ENCODE assay signal across 8 cellular contexts in the genomic region with DNA sequence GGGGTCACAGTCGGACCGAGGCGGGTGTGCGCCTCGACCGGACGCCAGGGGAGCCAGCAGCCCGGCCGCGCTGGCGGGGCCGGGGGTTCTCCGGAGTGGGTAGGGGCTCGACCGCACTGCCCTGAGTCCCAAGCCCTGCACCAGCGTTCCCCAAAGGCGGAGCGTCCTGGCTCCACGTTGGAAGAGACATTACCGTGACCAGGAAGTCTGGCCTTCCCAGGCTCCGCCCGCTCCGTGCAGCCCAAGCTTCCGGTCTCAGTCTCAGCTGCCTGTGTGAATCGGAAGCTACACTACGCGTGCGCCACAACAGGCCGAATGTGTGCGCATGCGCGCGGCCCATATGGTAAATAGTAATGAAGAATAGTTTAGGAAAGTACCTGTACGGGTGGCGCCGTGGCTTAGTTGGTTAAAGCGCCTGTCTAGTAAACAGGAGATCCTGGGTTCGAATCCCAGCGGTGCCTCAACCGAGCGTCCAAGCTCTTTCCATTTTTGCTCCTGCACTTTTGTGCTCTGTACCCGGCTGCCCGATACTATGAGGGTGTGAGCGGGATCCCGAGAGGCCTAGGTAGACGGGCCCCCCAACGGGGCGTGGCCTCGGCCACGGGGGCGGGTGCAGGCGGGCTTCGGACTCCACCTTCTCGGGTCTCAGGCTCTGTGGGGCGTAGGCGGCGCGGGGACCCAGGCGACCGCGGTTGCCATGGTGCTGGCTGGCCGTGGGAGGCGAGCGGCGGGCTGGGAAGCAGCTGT. TPM values are rescaled to one million over a fixed set of nuclear protein-coding genes. Genes with fewer than 3 reads are reported as not detected.
DNase-seq lines count a peak whose midpoint lies in the region; ATAC-seq, FAIRE-seq and TF ChIP-seq lines count a peak whose summit lies in the region.

No MANE protein-coding gene starts in this region.

- H3K27me3 Mint-ChIP-seq in naive thymus-derived CD8-positive, alpha-beta T cell, result peaks cover 0 to 4% (median 0%) of the 10 kb centered on the region in 5 donors

- peaks cover 0 to 4% (median 0%) of the 10 kb centered on the region in 9 donors for H3K9me3 Mint-ChIP-seq in naive thymus-derived CD8-positive, alpha-beta T cell

- H3K27ac ChIP-seq in DOHH2 (ENCODE audit: low read depth, low read length) (peak overlapping the region; percentile 50), KOPT-K1 (ENCODE audit: low read depth, low read length, poor library complexity, severe bottlenecking) (peak overlapping the region; percentile 94)

- no peaks in the 10 kb centered on the region for H3K27me3 ChIP-seq in DOHH2 (ENCODE audit: control insufficient read depth, low read length)

- no peaks in the 10 kb centered on the region for H3K9me2 ChIP-seq in DOHH2 (replicated peaks; ENCODE audit: control insufficient read depth, low read length)

- DNase-seq in RCC 7860 (ENCODE audit: low spot score) (peak; percentile 98), fibroblast of mammary gland (ENCODE audit: low read depth) (peak; percentile 98)
- DNase-seq in activated T-helper 1 cell treated with anti-CD3 and anti-CD28 coated beads, Interleukin-2, amount 50 U/mL, for 16 hours (ENCODE audit: low read depth in 1 of 2, low spot score in 1 of 2), result peak; percentile 92 to 93
- DNase-seq in naive thymus-derived CD8-positive, alpha-beta T cell, result peak; percentile 83 to 99 (median 96)
- DNase-seq in stimulated activated naive CD4-positive, alpha-beta T cell (lab: John Stamatoyannopoulos, UW), result peak; percentile 91 to 99 (median 98)

- H3K4me3 ChIP-seq in DOHH2 (ENCODE audit: low read length) (peak overlapping the region; percentile 86), fibroblast of mammary gland (ENCODE audit: control insufficient read depth, low read depth, low read length) (peak overlapping the region; percentile 79)

- peak overlapping the region; percentile 85 for H3K4me2 ChIP-seq in DOHH2 (ENCODE audit: low read length)

- H3K4me1 ChIP-seq in DOHH2 (ENCODE audit: control insufficient read depth, low read length), result peaks cover 16% of the 10 kb centered on the region

- H3K9me3 ChIP-seq in DOHH2 (ENCODE audit: control insufficient read depth, insufficient read depth, low read length) (no peaks in the 10 kb centered on the region), KOPT-K1 (ENCODE audit: insufficient read depth, low read length, poor library complexity, severe bottlenecking) (no peaks in the 10 kb centered on the region)

- FAIRE-seq in RCC 7860 (lab: Jason Lieb, UNC), result peak; percentile 78

- peaks cover 24 to 55% (median 53%) of the 10 kb centered on the region in 4 donors for H3K4me1 Mint-ChIP-seq in naive thymus-derived CD8-positive, alpha-beta T cell

- peak overlapping the region; percentile 97 to 100 (median 99) for H3K27ac Mint-ChIP-seq in naive thymus-derived CD8-positive, alpha-beta T cell

- no peaks in the 10 kb centered on the region for H4K20me1 ChIP-seq in DOHH2 (ENCODE audit: control insufficient read depth, insufficient read depth, low read depth, low read length)

- H3K79me2 ChIP-seq in DOHH2 (ENCODE audit: control insufficient read depth, low read length), result peaks cover 19% of the 10 kb centered on the region

- POLR2A ChIA-PET in naive thymus-derived CD8-positive, alpha-beta T cell (lab: Charles Lee), result interaction anchor here (0.6 to 6.6 kb wide), 26 partner anchors 8 to 1500 kb away, joined by 3 to 113 read pairs (median 6); a partner anchor contains a TSS

- H3K4me3 Mint-ChIP-seq in naive thymus-derived CD8-positive, alpha-beta T cell, result peak overlapping the region; percentile 92 to 100 (median 98)

- H3K36me3 ChIP-seq in DOHH2 (ENCODE audit: control insufficient read depth, low read length), result peaks cover 5% of the 10 kb centered on the region; the same call in 1 of the 2 replicates
- H3K36me3 ChIP-seq in KOPT-K1 (ENCODE audit: insufficient read depth, low read length), result no peaks in the 10 kb centered on the region

- H3K36me3 Mint-ChIP-seq in naive thymus-derived CD8-positive, alpha-beta T cell, result peaks cover 0 to 4% (median 2%) of the 10 kb centered on the region in 3 donors

- TF ChIP-seq CTCF in DOHH2 (IDR thresholded peaks at IDR 0.05; ENCODE audit: low read depth, low read length, poor library complexity, severe bottlenecking) (no peak), fibroblast of mammary gland (conservative IDR thresholded peaks at IDR 0.05; ENCODE audit: control insufficient read depth, insufficient read depth, low read depth, low read length) (no peak)

- ATAC-seq in GM21786 (IDR thresholded peaks at IDR 0.05; ENCODE audit: unreplicated experiment), result peak; percentile 77
- ATAC-seq in naive thymus-derived CD8-positive, alpha-beta T cell, result peak; percentile 73 to 79

- H3F3A ChIP-seq in DOHH2 (ENCODE audit: control insufficient read depth, insufficient read depth), result peaks cover 6% of the 10 kb centered on the region; the same call in 1 of the 2 replicates

RNA-seq across cellular contexts. Expression of a gene that starts 17.3 kb away (rescaled TPM):
- total RNA-seq in naive thymus-derived CD8-positive, alpha-beta T cell, result not detected
- polyA plus RNA-seq in naive thymus-derived CD8-positive, alpha-beta T cell, result not detected

RNA-seq across cellular contexts. Expression of a gene that starts 44.9 kb away (rescaled TPM):
- under 1 TPM in 1 of 2 experiments, not detected in 1; 0.60 TPM for total RNA-seq in naive thymus-derived CD8-positive, alpha-beta T cell
- polyA plus RNA-seq in naive thymus-derived CD8-positive, alpha-beta T cell, result under 1 TPM; 0.10 to 0.27 (median 0.12) TPM

RNA-seq across cellular contexts. Expression of a gene that starts 48.8 kb away (rescaled TPM):
- not detected for total RNA-seq in naive thymus-derived CD8-positive, alpha-beta T cell
- polyA plus RNA-seq in naive thymus-derived CD8-positive, alpha-beta T cell, result not detected

Comparison
In these comparisons a context has a peak if more than half of its experiments do, and no peak if none do; other contexts are left out.
1. Peak in every context shown above with its lines: DNase-seq, ATAC-seq, H3K4me3 ChIP-seq and H3K27ac ChIP-seq.